Comparison of ENCODE assay signal across 9 cellular contexts in the genomic region with DNA sequence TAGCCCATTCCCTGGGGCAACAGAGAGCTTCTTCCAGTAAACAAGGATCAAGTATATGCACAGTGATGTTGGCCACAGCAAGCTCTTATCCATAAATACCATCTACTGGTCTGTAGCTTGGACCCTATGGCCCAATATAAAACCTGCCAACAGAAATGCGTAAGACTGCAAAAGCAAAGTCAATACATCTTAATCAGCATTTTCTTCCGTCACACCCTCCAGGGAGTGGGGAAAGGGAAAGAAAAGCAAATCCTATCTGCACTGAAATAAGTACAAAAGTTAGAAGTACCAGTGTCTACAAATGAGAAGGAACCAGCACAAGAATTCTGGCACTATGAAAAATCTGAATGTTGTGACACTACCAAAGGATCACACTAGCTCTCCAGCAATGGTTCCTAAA.
"Had no signal": no experiment of that assay in that cellular context is flagged by ENCODE, and none has a peak within 500 bp of the region (broad histone marks: within the 10 kb centered on the region; RNA-seq: fewer than 3 reads in every experiment).

No MANE protein-coding gene starts in this region.

- H3K4me1 Mint-ChIP-seq: IgD-negative memory B cell had no signal

- DNase-seq: GM23248, H9, HCEC 1CT, KBM-7 had no signal

- H3K27me3 Mint-ChIP-seq: IgD-negative memory B cell had no signal

- H3K4me3 ChIP-seq: GM23248 had no signal

- FAIRE-seq: H1, H54 had no signal

- H3K9ac ChIP-seq: GM23248, KMS-11 had no signal

- H3K27ac Mint-ChIP-seq: H9, IgD-negative memory B cell had no signal

- H3K4me2 ChIP-seq: KMS-11 had no signal

- H2AFZ ChIP-seq: GM23248 had no signal

- H3K27ac ChIP-seq: GM23248, HL-60, KMS-11 had no signal

- H3K4me3 Mint-ChIP-seq: H9, IgD-negative memory B cell had no signal
